Comparison of ENCODE assay signal across 32 cellular contexts in the genomic region with DNA sequence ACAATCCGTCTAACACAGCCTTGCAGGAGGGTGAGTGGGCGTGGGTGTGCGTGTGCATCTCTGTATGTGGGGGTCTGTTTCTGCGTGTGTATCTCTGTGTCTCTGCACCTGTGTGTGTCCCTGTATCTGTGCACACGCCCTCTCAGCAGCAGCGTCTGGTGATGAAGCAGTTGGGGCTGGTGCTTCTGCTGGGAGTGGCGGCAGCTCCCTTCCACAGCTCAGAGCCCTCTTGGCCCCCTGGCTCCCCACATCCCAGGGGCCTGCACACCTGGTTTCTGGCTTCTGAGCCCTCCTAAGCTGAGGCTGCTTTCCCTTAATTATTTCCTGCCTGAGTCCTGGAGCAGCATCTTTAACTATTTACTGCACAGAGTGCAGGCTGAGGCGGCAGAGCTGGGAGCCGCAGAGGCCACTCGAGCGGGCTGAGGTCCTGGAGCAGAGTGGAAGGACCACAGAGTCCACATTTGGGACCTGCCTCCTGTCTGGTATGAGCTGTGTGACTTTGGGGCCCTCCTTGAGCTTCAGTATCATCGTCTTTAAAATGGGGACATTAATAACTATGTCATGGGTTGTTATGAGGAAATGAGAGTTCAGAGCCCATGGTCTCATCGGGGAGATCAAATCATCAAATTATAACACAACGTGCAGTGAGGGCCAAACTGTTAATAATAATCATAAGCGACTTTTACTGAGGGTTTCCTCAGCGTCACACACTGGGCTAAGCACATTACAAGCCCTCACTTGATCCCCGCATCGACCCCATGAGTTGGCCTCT. TPM values are rescaled to one million over a fixed set of nuclear protein-coding genes. Genes with fewer than 3 reads are reported as not detected.
A peak's percentile ranks its signal among the peaks of the same experiment; 100 is the strongest.
DNase-seq lines count a peak whose midpoint lies in the region; ATAC-seq, FAIRE-seq and TF ChIP-seq lines count a peak whose summit lies in the region.
"Had no signal": no experiment of that assay in that cellular context is flagged by ENCODE, and none has a peak within 500 bp of the region (broad histone marks: within the 10 kb centered on the region; RNA-seq: fewer than 3 reads in every experiment).

No MANE protein-coding gene starts in this region.

- no peak overlapping the region for H3K4me3 ChIP-seq in BLaER1 treated with 17β-estradiol and CSF1 and Interleukin-3, amounts not matched to agents 10 nM and 100 nM
- no peak overlapping the region for H3K4me3 ChIP-seq in neural cell (ENCODE audit: low read length)
- H3K4me3 ChIP-seq: adrenal gland, HAP-1, heart left ventricle, prostate gland, transverse colon had no signal

- TF ChIP-seq POLR2A in GM12891 (IDR thresholded peaks at IDR 0.05; ENCODE audit: low read depth, low read length): no peak

- no peak overlapping the region for H2AFZ ChIP-seq in neural cell (ENCODE audit: low read depth, low read length)

- H3K4me1 ChIP-seq in BLaER1 treated with 17β-estradiol and CSF1 and Interleukin-3, amounts not matched to agents 10 nM and 100 nM: peaks cover 38 to 100% (median 97%) of the 10 kb centered on the region in 10 experiments
- H3K4me1 ChIP-seq: HAP-1, prostate gland, transverse colon had no signal

- H3K9me2 ChIP-seq in neural cell (ENCODE audit: insufficient read depth, low read length): no peaks in the 10 kb centered on the region

- H3F3A ChIP-seq in neural cell (ENCODE audit: insufficient read depth, low read length, poor library complexity, severe bottlenecking): no peaks in the 10 kb centered on the region

- peak overlapping the region in 3 of 11 experiments; percentile 78 to 79 (median 78); a peak in 1 of 22 replicates for H3K27ac ChIP-seq in BLaER1 treated with 17β-estradiol and CSF1 and Interleukin-3, amounts not matched to agents 10 nM and 100 nM
- H3K27ac ChIP-seq in VCaP (peak overlapping the region; percentile 76; the same call in 1 of the 2 replicates), neural cell (ENCODE audit: low read length) (no peak overlapping the region)
- H3K27ac ChIP-seq: adrenal gland, heart left ventricle, prostate gland, transverse colon had no signal

- no peaks in the 10 kb centered on the region for H3K9me3 ChIP-seq in BLaER1 treated with 17β-estradiol and CSF1 and Interleukin-3, amounts not matched to agents 10 nM and 100 nM (replicated peaks in 1 of 11)
- no peaks in the 10 kb centered on the region for H3K9me3 ChIP-seq in neural cell (ENCODE audit: low read length)
- H3K9me3 ChIP-seq: adrenal gland, HAP-1, heart left ventricle, prostate gland, transverse colon had no signal

- peaks cover 0 to 5% (median 0%) of the 10 kb centered on the region in 11 experiments; a peak in 3 of 22 replicates for H3K27me3 ChIP-seq in BLaER1 treated with 17β-estradiol and CSF1 and Interleukin-3, amounts not matched to agents 10 nM and 100 nM
- no peaks in the 10 kb centered on the region for H3K27me3 ChIP-seq in neural cell (ENCODE audit: insufficient read depth, low read depth, low read length)
- H3K27me3 ChIP-seq: adrenal gland had no signal

- no peak for FAIRE-seq in GM12891 (lab: Jason Lieb, UNC)
- FAIRE-seq: kidney had no signal

- no peak for TF ChIP-seq EP300 in neural cell (conservative IDR thresholded peaks at IDR 0.05; ENCODE audit: poor library complexity, severe bottlenecking)

- TF ChIP-seq RAD21 in neural cell (conservative IDR thresholded peaks at IDR 0.05): no peak

- H3K79me2 ChIP-seq in neural cell (replicated peaks; ENCODE audit: insufficient read depth, low read length): no peaks in the 10 kb centered on the region

- TF ChIP-seq CTCF in VCaP (conservative IDR thresholded peaks at IDR 0.05) (no peak), neural cell (IDR thresholded peaks at IDR 0.05; ENCODE audit: poor library complexity, severe bottlenecking) (no peak)

- H4K20me1 ChIP-seq in BLaER1 treated with 17β-estradiol and CSF1 and Interleukin-3, amounts not matched to agents 10 nM and 100 nM: no peaks in the 10 kb centered on the region; a peak in 1 of 22 replicates
- H4K20me1 ChIP-seq in neural cell (ENCODE audit: insufficient read depth): no peaks in the 10 kb centered on the region

- ATAC-seq in HG03342 (IDR thresholded peaks at IDR 0.05; ENCODE audit: unreplicated experiment): no peak
- ATAC-seq: esophagus mucosa, heart left ventricle, left ventricle myocardium superior, Right ventricle myocardium inferior, sciatic nerve had no signal

- H3K9ac ChIP-seq in BLaER1 treated with 17β-estradiol and CSF1 and Interleukin-3, amounts not matched to agents 10 nM and 100 nM: peak overlapping the region in 5 of 11 experiments; percentile 1 to 68 (median 31); a peak in 4 of 22 replicates
- peak overlapping the region; percentile 23 for H3K9ac ChIP-seq in neural cell (ENCODE audit: low read length)

- H3K36me3 ChIP-seq in BLaER1 treated with 17β-estradiol and CSF1 and Interleukin-3, amounts not matched to agents 10 nM and 100 nM: no peaks in the 10 kb centered on the region
- no peaks in the 10 kb centered on the region for H3K36me3 ChIP-seq in neural cell (ENCODE audit: insufficient read depth, low read length)
- H3K36me3 ChIP-seq: adrenal gland, HAP-1, heart left ventricle, prostate gland, transverse colon had no signal

- H3K4me2 ChIP-seq in BLaER1 treated with 17β-estradiol and CSF1 and Interleukin-3, amounts not matched to agents 10 nM and 100 nM: peak overlapping the region in 9 of 11 experiments; percentile 75 to 92 (median 83); a peak in 18 of 22 replicates
- H3K4me2 ChIP-seq in neural cell (ENCODE audit: low read length): no peak overlapping the region

- DNase-seq in GM12891 (ENCODE audit: insufficient read length, low spot score) (no peak), activated gamma-delta T cell (lab: John Stamatoyannopoulos, UW) (no peak), middle frontal gyrus (ENCODE audit: extremely low spot score, low spot score) (no peak)
- DNase-seq: activated CD4-positive, alpha-beta memory T cell treated with anti-CD3 and anti-CD28 coated beads, Interleukin-2, amount 10 ng/mL, durations not matched to agents 7 days and 5 days; activated naive CD4-positive, alpha-beta T cell treated with anti-CD3 and anti-CD28 coated beads, Interleukin-2, amount 10 ng/mL, durations not matched to agents 7 days and 5 days; adrenal gland; CD4-positive, CD25-positive, alpha-beta regulatory T cell; cerebellar nuclear complex; dermis blood vessel endothelial cell; Kasumi-1; kidney; left ventricle myocardium superior; NCI-H1417; NCI-H2029; NCI-H345; NCI-H774; occipital lobe; OCI-M1; stimulated activated CD4-positive, alpha-beta T cell treated with anti-CD3 and anti-CD28 coated beads, Interleukin-12 subunit alpha, Interleukin-12 subunit beta, amount 100 ng/mL, for 4 hours; stimulated activated CD4-positive, alpha-beta T cell treated with anti-CD3 and anti-CD28 coated beads, Interleukin-2, amount 100 ng/mL, for 48 hours; T-helper 2 cell; transverse colon had no signal

TF ChIP-seq in GM12891, 5 proteins besides CTCF, POLR2A, EP300 and RAD21:
- TF ChIP-seq TAF1 (IDR thresholded peaks at IDR 0.05; ENCODE audit: low read depth, low read length) (no peak), SPI1 (IDR thresholded peaks at IDR 0.05; ENCODE audit: low read depth, low read length) (0 out of 2 replicates have a peak, but pooled peaks have one; percentile 23)
TF ChIP-seq in GM12891: peak in this region for 1.

TF ChIP-seq in neural cell, 6 proteins besides CTCF, POLR2A, EP300 and RAD21:
- TF ChIP-seq, protein P1, sequence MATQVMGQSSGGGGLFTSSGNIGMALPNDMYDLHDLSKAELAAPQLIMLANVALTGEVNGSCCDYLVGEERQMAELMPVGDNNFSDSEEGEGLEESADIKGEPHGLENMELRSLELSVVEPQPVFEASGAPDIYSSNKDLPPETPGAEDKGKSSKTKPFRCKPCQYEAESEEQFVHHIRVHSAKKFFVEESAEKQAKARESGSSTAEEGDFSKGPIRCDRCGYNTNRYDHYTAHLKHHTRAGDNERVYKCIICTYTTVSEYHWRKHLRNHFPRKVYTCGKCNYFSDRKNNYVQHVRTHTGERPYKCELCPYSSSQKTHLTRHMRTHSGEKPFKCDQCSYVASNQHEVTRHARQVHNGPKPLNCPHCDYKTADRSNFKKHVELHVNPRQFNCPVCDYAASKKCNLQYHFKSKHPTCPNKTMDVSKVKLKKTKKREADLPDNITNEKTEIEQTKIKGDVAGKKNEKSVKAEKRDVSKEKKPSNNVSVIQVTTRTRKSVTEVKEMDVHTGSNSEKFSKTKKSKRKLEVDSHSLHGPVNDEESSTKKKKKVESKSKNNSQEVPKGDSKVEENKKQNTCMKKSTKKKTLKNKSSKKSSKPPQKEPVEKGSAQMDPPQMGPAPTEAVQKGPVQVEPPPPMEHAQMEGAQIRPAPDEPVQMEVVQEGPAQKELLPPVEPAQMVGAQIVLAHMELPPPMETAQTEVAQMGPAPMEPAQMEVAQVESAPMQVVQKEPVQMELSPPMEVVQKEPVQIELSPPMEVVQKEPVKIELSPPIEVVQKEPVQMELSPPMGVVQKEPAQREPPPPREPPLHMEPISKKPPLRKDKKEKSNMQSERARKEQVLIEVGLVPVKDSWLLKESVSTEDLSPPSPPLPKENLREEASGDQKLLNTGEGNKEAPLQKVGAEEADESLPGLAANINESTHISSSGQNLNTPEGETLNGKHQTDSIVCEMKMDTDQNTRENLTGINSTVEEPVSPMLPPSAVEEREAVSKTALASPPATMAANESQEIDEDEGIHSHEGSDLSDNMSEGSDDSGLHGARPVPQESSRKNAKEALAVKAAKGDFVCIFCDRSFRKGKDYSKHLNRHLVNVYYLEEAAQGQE (IDR thresholded peaks at IDR 0.05; ENCODE audit: borderline replicate concordance): no peak
- TF ChIP-seq EZH2 (IDR thresholded peaks at IDR 0.05; ENCODE audit: borderline replicate concordance, insufficient read depth, low read length, poor library complexity, severe bottlenecking) (no peak), MXI1 (conservative IDR thresholded peaks at IDR 0.05; ENCODE audit: poor library complexity, severe bottlenecking) (no peak), TAF1 (IDR thresholded peaks at IDR 0.05; ENCODE audit: low read depth) (no peak), SMC3 (conservative IDR thresholded peaks at IDR 0.05; ENCODE audit: poor library complexity) (no peak), POLR2AphosphoS5 (IDR thresholded peaks at IDR 0.05) (no peak)

RNA-seq across cellular contexts. Expression of a gene that starts 49.7 kb away (rescaled TPM):
- polyA plus RNA-seq in GM12891 (2012; ENCODE audit: low read depth, missing spikeins): 113 TPM
- polyA plus RNA-seq in neural cell: 207 and 220 TPM in 2 replicates
- polyA minus RNA-seq in neural cell: 35.5 and 45.4 TPM in 2 replicates
